Comparison of ENCODE assay signal across 8 cellular contexts in the genomic region with DNA sequence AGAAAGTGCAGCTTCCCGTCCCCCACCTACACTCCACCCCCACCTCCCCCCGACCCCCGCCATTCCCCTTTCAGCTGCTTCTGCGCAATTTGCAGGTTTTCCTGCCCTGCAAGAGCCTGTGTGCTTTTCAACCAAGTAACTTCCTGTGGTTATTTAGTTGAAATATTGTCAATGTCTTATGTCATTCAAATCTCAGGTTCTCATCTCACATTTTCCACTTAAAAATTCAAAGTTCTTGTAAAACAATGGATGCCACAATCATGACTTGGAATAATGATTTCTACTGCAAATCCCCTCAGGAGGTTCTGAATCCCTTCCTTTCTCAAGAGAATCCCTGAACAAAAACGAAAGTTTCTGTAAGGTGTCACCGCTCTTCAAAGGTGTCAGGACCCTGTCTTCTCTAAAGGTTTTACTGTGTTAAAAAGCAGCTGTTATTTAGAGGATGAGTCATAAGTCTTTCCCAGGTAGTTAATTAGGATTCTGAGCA. TPM values are rescaled to one million over a fixed set of nuclear protein-coding genes. Genes with fewer than 3 reads are reported as not detected.
DNase-seq lines count a peak whose midpoint lies in the region; ATAC-seq, FAIRE-seq and TF ChIP-seq lines count a peak whose summit lies in the region.

No MANE protein-coding gene starts in this region.

- H3K4me1 ChIP-seq in keratinocyte (ENCODE audit: control insufficient read depth, extremely low read depth, insufficient read depth, low read length), result peaks cover 25% of the 10 kb centered on the region

- peak overlapping the region; percentile 2 for H2AFZ ChIP-seq in keratinocyte (ENCODE audit: control insufficient read depth, low read length)

- H3K36me3 Mint-ChIP-seq in CD14-positive monocyte, result peaks cover 3 to 6% of the 10 kb centered on the region in 2 donors
- H3K36me3 Mint-ChIP-seq in activated T-cell treated with anti-CD3 and anti-CD28 coated beads, Interleukin-2, amount 50 U/mL, for 72 hours (ENCODE audit: insufficient read depth in 2 of 2), result peaks cover 25 to 40% of the 10 kb centered on the region in 2 donors

- intact Hi-C loops in CD14-positive monocyte (cut with micrococcal nuclease), result no loop called here

- H3K4me1 Mint-ChIP-seq in CD14-positive monocyte, result peaks cover 60% of the 10 kb centered on the region
- H3K4me1 Mint-ChIP-seq in activated T-cell treated with anti-CD3 and anti-CD28 coated beads, Interleukin-2, amount 50 U/mL, for 72 hours (ENCODE audit: low read depth), result peaks cover 68% of the 10 kb centered on the region

- dilution Hi-C loops in keratinocyte (cut with MboI; ENCODE audit: extremely low pct_ligation_motif_present, low sequenced_read_pairs), result no loop called here

- H3K36me3 ChIP-seq in keratinocyte (ENCODE audit: control insufficient read depth in 2 of 2, extremely low read depth in 1 of 2, insufficient read depth in 2 of 2, low read length in 2 of 2), result no peaks in the 10 kb centered on the region

- ATAC-seq in activated T-cell treated with anti-CD3 and anti-CD28 coated beads, Interleukin-2, amount 50 U/mL, for 72 hours (replicated peaks in 1 of 2), result no peak
- ATAC-seq in GM18511 (IDR thresholded peaks at IDR 0.05; ENCODE audit: unreplicated experiment), result no peak

- H3K27ac ChIP-seq in keratinocyte (ENCODE audit: control insufficient read depth, insufficient read depth, low read length), result peak overlapping the region; percentile 0

- peak overlapping the region; percentile 52 to 98 for H3K4me3 Mint-ChIP-seq in CD14-positive monocyte
- peak overlapping the region; percentile 98 to 99 for H3K4me3 Mint-ChIP-seq in activated T-cell treated with anti-CD3 and anti-CD28 coated beads, Interleukin-2, amount 50 U/mL, for 72 hours

- peak overlapping the region in 6 of 7 donors; percentile 35 to 99 (median 80) for H3K27ac Mint-ChIP-seq in CD14-positive monocyte
- peak overlapping the region; percentile 99 for H3K27ac Mint-ChIP-seq in activated T-cell treated with anti-CD3 and anti-CD28 coated beads, Interleukin-2, amount 50 U/mL, for 72 hours

- DNase-seq in CD14-positive monocyte (ENCODE audit: low spot score) (no peak), LoVo (ENCODE audit: low spot score) (peak; percentile 57), keratinocyte (ENCODE audit: low read depth, low spot score) (no peak), D721Med (ENCODE audit: insufficient read length, low spot score) (no peak), HTR-8/SVneo (ENCODE audit: insufficient read length, low spot score) (no peak)
- DNase-seq in activated T-cell treated with anti-CD3 and anti-CD28 coated beads, Interleukin-2, amount 50 U/mL, for 72 hours, result no peak
- peak; percentile 36 for DNase-seq in stimulated activated naive CD4-positive, alpha-beta T cell treated with Interleukin-2 at 50 U/mL for 16 hours (lab: John Stamatoyannopoulos, UW)

- peaks cover 0 to 3% (median 1%) of the 10 kb centered on the region in 3 donors for H3K27me3 Mint-ChIP-seq in CD14-positive monocyte (ENCODE audit: low read depth in 3 of 3)
- no peaks in the 10 kb centered on the region for H3K27me3 Mint-ChIP-seq in activated T-cell treated with anti-CD3 and anti-CD28 coated beads, Interleukin-2, amount 50 U/mL, for 72 hours (ENCODE audit: low read depth)

- H4K20me1 ChIP-seq in keratinocyte (ENCODE audit: control insufficient read depth, extremely low read depth, insufficient read depth, low read length), result no peaks in the 10 kb centered on the region

- H3K79me2 ChIP-seq in keratinocyte (ENCODE audit: control insufficient read depth, insufficient read depth, low read length), result peaks cover 14% of the 10 kb centered on the region

- H3K9ac ChIP-seq in keratinocyte (ENCODE audit: control insufficient read depth, extremely low read depth, insufficient read depth, low read length), result no peak overlapping the region

- no peaks in the 10 kb centered on the region for H3K9me3 ChIP-seq in keratinocyte (ENCODE audit: control insufficient read depth, low read depth, low read length)

- peak overlapping the region in 2 of 3 experiments; percentile 44 to 80 for H3K4me3 ChIP-seq in keratinocyte (ENCODE audit: control insufficient read depth in 2 of 3, extremely low read depth in 1 of 3, insufficient read depth in 2 of 3, low read depth in 1 of 3, low read length in 3 of 3)

- peak overlapping the region; percentile 92 for H3K4me2 ChIP-seq in keratinocyte (ENCODE audit: control insufficient read depth, extremely low read depth, insufficient read depth, low read depth, low read length)

- FAIRE-seq in keratinocyte (lab: Jason Lieb, UNC), result no peak
- FAIRE-seq in D721Med (lab: Jason Lieb, UNC), result no peak
- no peak for FAIRE-seq in HTR-8/SVneo (lab: Jason Lieb, UNC)

- TF ChIP-seq CTCF in CD14-positive monocyte (IDR thresholded peaks at IDR 0.05) (no peak), keratinocyte (optimal IDR thresholded peaks at IDR 0.05 in 1 of 3, IDR thresholded peaks at IDR 0.05 in 1 of 3, conservative IDR thresholded peaks at IDR 0.05 in 1 of 3; ENCODE audit: extremely low read depth in 1 of 3, insufficient read depth in 2 of 3, low read length in 3 of 3) (no peak), D721Med (IDR thresholded peaks at IDR 0.05; ENCODE audit: insufficient read depth, missing control alignments) (no peak)

- H3K9me1 ChIP-seq in keratinocyte (ENCODE audit: control insufficient read depth, extremely low read depth, insufficient read depth, low read length), result no peaks in the 10 kb centered on the region

- no peaks in the 10 kb centered on the region for H3K27me3 ChIP-seq in keratinocyte (ENCODE audit: control insufficient read depth, extremely low read depth, insufficient read depth, low read length)

- peaks cover 0 to 7% (median 0%) of the 10 kb centered on the region in 7 donors for H3K9me3 Mint-ChIP-seq in CD14-positive monocyte
- H3K9me3 Mint-ChIP-seq in activated T-cell treated with anti-CD3 and anti-CD28 coated beads, Interleukin-2, amount 50 U/mL, for 72 hours, result peaks cover 0 to 2% of the 10 kb centered on the region in 2 donors

RNA-seq across cellular contexts. Expression of a gene that starts 31.6 kb away (rescaled TPM):
- polyA plus RNA-seq in CD14-positive monocyte (10 to 100 TPM; 29.2 to 46.2 TPM), keratinocyte (4.8 to 21.0 TPM (median 13.1 TPM) in 3 replicates)
- total RNA-seq in activated T-cell treated with anti-CD3 and anti-CD28 coated beads, Interleukin-2, amount 50 U/mL, for 72 hours, result 100 to 1,000 TPM; 104 to 111 TPM
- 119 TPM for polyA plus RNA-seq in keratinocyte (2011; ENCODE audit: low read depth)
- polyA plus RNA-seq in keratinocyte (2011; cell fraction: cytosol; rRNA removed), result 13.6 and 17.0 TPM in 2 replicates
- polyA plus RNA-seq in keratinocyte (2011; cell fraction: nucleus; rRNA removed), result 11.3 and 13.6 TPM in 2 replicates
- polyA plus RNA-seq in keratinocyte (2012; ENCODE audit: low replicate concordance), result 18.1 and 34.0 TPM in 2 replicates
- 4.4 to 20.4 TPM (median 11.2 TPM) in 3 replicates for polyA minus RNA-seq in keratinocyte
- polyA minus RNA-seq in keratinocyte (2011; cell fraction: cytosol; rRNA and poly(A)+ RNA removed), result 8.2 TPM
- polyA minus RNA-seq in keratinocyte (2011; cell fraction: nucleus; rRNA and poly(A)+ RNA removed), result 4.5 and 6.7 TPM in 2 replicates

RNA-seq across cellular contexts. Expression of a gene that starts 31.8 kb away (rescaled TPM):
- polyA plus RNA-seq in CD14-positive monocyte (under 1 TPM in 1 of 2 donors, not detected in 1; 0.46 TPM), keratinocyte (1.3 to 3.2 TPM (median 2.4 TPM) in 3 replicates)
- total RNA-seq in activated T-cell treated with anti-CD3 and anti-CD28 coated beads, Interleukin-2, amount 50 U/mL, for 72 hours, result 1 to 10 TPM; 2.4 to 5.1 TPM
- polyA plus RNA-seq in keratinocyte (2011; ENCODE audit: low read depth), result 0.71 TPM
- 1.5 and 3.3 TPM in 2 replicates for polyA plus RNA-seq in keratinocyte (2011; cell fraction: cytosol; rRNA removed)
- 2.2 and 2.5 TPM in 2 replicates for polyA plus RNA-seq in keratinocyte (2011; cell fraction: nucleus; rRNA removed)
- polyA plus RNA-seq in keratinocyte (2012; ENCODE audit: low replicate concordance), result 1.3 and 2.5 TPM in 2 replicates
- polyA minus RNA-seq in keratinocyte, result 1.3 to 1.8 TPM in 2 of 3 replicates, not detected in the other
- polyA minus RNA-seq in keratinocyte (2011; cell fraction: cytosol; rRNA and poly(A)+ RNA removed), result not detected
- 0.63 and 2.1 TPM in 2 replicates for polyA minus RNA-seq in keratinocyte (2011; cell fraction: nucleus; rRNA and poly(A)+ RNA removed)

RNA-seq across cellular contexts. Expression of a gene that starts 42.3 kb away (rescaled TPM):
- polyA plus RNA-seq in CD14-positive monocyte, result under 1 TPM in 1 of 2 donors, not detected in 1; 0.11 TPM
- not detected for total RNA-seq in activated T-cell treated with anti-CD3 and anti-CD28 coated beads, Interleukin-2, amount 50 U/mL, for 72 hours
- polyA plus RNA-seq in keratinocyte, result not detected in 3 replicates
- polyA plus RNA-seq in keratinocyte (2011; ENCODE audit: low read depth), result not detected
- not detected in 2 replicates for polyA plus RNA-seq in keratinocyte (2011; cell fraction: cytosol; rRNA removed)
- not detected in 2 replicates for polyA plus RNA-seq in keratinocyte (2011; cell fraction: nucleus; rRNA removed)
- polyA plus RNA-seq in keratinocyte (2012; ENCODE audit: low replicate concordance), result 0.07 TPM in 1 of 2 replicates, not detected in the other
- polyA minus RNA-seq in keratinocyte, result not detected in 3 replicates
- polyA minus RNA-seq in keratinocyte (2011; cell fraction: cytosol; rRNA and poly(A)+ RNA removed), result not detected
- not detected in 2 replicates for polyA minus RNA-seq in keratinocyte (2011; cell fraction: nucleus; rRNA and poly(A)+ RNA removed)

Comparison
In these comparisons a context has a peak if more than half of its experiments do, and no peak if none do; other contexts are left out.
1. DNase-seq: peak in LoVo (single experiment) and stimulated activated naive CD4-positive, alpha-beta T cell treated with Interleukin-2 at 50 U/mL for 16 hours (single experiment); none in CD14-positive monocyte (single experiment), activated T-cell treated with anti-CD3 and anti-CD28 coated beads, Interleukin-2, amount 50 U/mL, for 72 hours (0 of 2), keratinocyte (single experiment), D721Med (single experiment) and HTR-8/SVneo (single experiment).